Comparison of ENCODE assay signal across 8 cellular contexts in the genomic region with DNA sequence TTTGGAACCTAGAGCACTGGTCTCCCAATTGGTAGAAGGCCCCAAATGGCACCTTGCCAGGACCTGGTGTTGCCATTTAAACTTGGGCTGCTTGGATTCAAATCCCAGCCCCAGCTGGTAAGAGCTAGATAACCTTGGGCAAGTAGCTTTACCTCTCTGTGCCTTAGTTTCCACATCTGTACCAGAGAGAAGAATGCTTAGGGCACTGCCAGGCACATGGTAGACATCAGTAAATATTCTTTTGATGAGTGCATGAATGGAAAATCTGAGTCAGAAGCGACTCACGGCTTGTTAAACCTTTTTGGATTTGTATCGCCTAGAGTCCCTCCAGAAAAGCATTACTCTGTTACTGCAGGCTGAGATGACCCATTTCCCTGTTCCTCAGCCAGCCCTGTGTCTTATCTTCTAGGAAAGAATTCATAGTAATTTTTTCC.
A peak's percentile ranks its signal among the peaks of the same experiment; 100 is the strongest.
DNase-seq lines count a peak whose midpoint lies in the region; ATAC-seq and TF ChIP-seq lines count a peak whose summit lies in the region.

No MANE protein-coding gene starts in this region.

- DNase-seq in BJ (ENCODE audit: low read depth) (peak; percentile 88), HS-5 (ENCODE audit: low read depth) (peak; percentile 96), ascending aorta (ENCODE audit: low spot score in 2 of 2) (no peak), lung microvascular endothelial cell (ENCODE audit: low read depth in 2 of 2) (peak; percentile 84 to 85), NOMO-1 (lab: John Stamatoyannopoulos, UW; ENCODE audit: unreplicated experiment in 2 of 2) (no peak), NCI-H1092 (lab: John Stamatoyannopoulos, UW) (no peak), left colon (no peak)

- no peak overlapping the region for H3K4me3 ChIP-seq in BJ (ENCODE audit: low read depth, low read length)
- H3K4me3 ChIP-seq in ascending aorta, result no peak overlapping the region

- H3K9me3 ChIP-seq in ascending aorta, result no peaks in the 10 kb centered on the region

- POLR2A ChIA-PET in BJ (lab: Charles Lee), result no interaction called here

- intact Hi-C loops in ascending aorta (cut with DNase I), result no loop called here
- intact Hi-C loops in left colon (cut with DNase I, micrococcal nuclease), result no loop called here

- TF ChIP-seq CTCF in BJ (IDR thresholded peaks at IDR 0.05; ENCODE audit: insufficient read depth, low read depth, low read length), result no peak
- no peak for TF ChIP-seq CTCF in ascending aorta (IDR thresholded peaks at IDR 0.05)

- no peaks in the 10 kb centered on the region for H3K36me3 ChIP-seq in BJ (ENCODE audit: control insufficient read depth, insufficient read depth, low read length)
- no peaks in the 10 kb centered on the region for H3K36me3 ChIP-seq in ascending aorta

- H3K4me1 ChIP-seq in ascending aorta, result peaks cover 0 to 3% of the 10 kb centered on the region in 2 donors

- peak overlapping the region; percentile 27 to 39 for H3K27ac ChIP-seq in ascending aorta

- CTCF ChIA-PET in BJ (lab: Yijun Ruan, JAX), result interaction anchor here (0.8 to 1.2 kb wide), 2 partner anchors 9 to 64 kb away, joined by 3 read pairs; no protein-coding TSS in a partner anchor

- no peaks in the 10 kb centered on the region for H3K27me3 ChIP-seq in BJ (ENCODE audit: control insufficient read depth, insufficient read depth, low read length)
- no peaks in the 10 kb centered on the region for H3K27me3 ChIP-seq in ascending aorta

- ATAC-seq in HG02852 (IDR thresholded peaks at IDR 0.05; ENCODE audit: unreplicated experiment) (no peak), left colon (no peak)

Comparison
In these comparisons a context has a peak if more than half of its experiments do, and no peak if none do; other contexts are left out.
1. DNase-seq: peak in BJ (single experiment), HS-5 (single experiment) and lung microvascular endothelial cell (2 of 2); none in ascending aorta (0 of 2), NOMO-1 (0 of 2), NCI-H1092 (single experiment) and left colon (0 of 2).